30 cellular contexts compared by ENCODE assay signal in genomic region chr11:17604201-17604912, GRCh38. TPM values are rescaled to one million over a fixed set of nuclear protein-coding genes. Genes with fewer than 3 reads are reported as not detected.
A peak's percentile ranks its signal among the peaks of the same experiment; 100 is the strongest.
DNase-seq lines count a peak whose midpoint lies in the region; ATAC-seq, FAIRE-seq and TF ChIP-seq lines count a peak whose summit lies in the region.
"Had no signal": no experiment of that assay in that cellular context is flagged by ENCODE, and none has a peak within 500 bp of the region (broad histone marks: within the 10 kb centered on the region; RNA-seq: fewer than 3 reads in every experiment).

No MANE protein-coding gene starts in this region.

- H3K4me3 Mint-ChIP-seq in activated CD4-positive, alpha-beta T cell treated with anti-CD3 and anti-CD28 coated beads, Interleukin-2, amount 10 ng/mL, durations not matched to agents 24 days and 14 days = no peak overlapping the region
- H3K4me3 Mint-ChIP-seq: CD8-positive, alpha-beta T cell; GM23338 had no signal

- no peaks in the 10 kb centered on the region for H3K27me3 Mint-ChIP-seq in activated CD4-positive, alpha-beta T cell treated with anti-CD3 and anti-CD28 coated beads, Interleukin-2, amount 10 ng/mL, durations not matched to agents 24 days and 14 days

- TF ChIP-seq EP300 in stomach (IDR thresholded peaks at IDR 0.05) = no peak

- H3K4me3 ChIP-seq in bronchial epithelial cell (ENCODE audit: low read depth, low read length) (no peak overlapping the region), lung (no peak overlapping the region), stomach (no peak overlapping the region)
- H3K4me3 ChIP-seq: GM23338 had no signal

- H3K27me3 ChIP-seq in bronchial epithelial cell (ENCODE audit: control insufficient read depth, insufficient read depth, low read length) = no peaks in the 10 kb centered on the region
- no peaks in the 10 kb centered on the region for H3K27me3 ChIP-seq in lung (ENCODE audit: control insufficient read depth, insufficient read depth)
- peaks cover 0 to 14% (median 0%) of the 10 kb centered on the region in 3 donors for H3K27me3 ChIP-seq in stomach

- H3K36me3 ChIP-seq in bronchial epithelial cell (ENCODE audit: control insufficient read depth, insufficient read depth, low read length) = no peaks in the 10 kb centered on the region
- H3K36me3 ChIP-seq in lung (ENCODE audit: control insufficient read depth in 2 of 2, insufficient read depth in 2 of 2, low read length in 2 of 2) = no peaks in the 10 kb centered on the region
- H3K36me3 ChIP-seq in stomach = no peaks in the 10 kb centered on the region

- FAIRE-seq in bronchial epithelial cell (lab: Jason Lieb, UNC) = no peak
- no peak for FAIRE-seq in H54 (lab: Jason Lieb, UNC)
- FAIRE-seq: GM12892, HTR-8/SVneo had no signal

- H3K4me1 ChIP-seq in lung (ENCODE audit: control insufficient read depth in 2 of 2, insufficient read depth in 2 of 2, low read length in 2 of 2) (no peaks in the 10 kb centered on the region), stomach (no peaks in the 10 kb centered on the region)

- TF ChIP-seq POLR2A in stomach (IDR thresholded peaks at IDR 0.05) = no peak
- no peak for TF ChIP-seq POLR2A in H54 (IDR thresholded peaks at IDR 0.05; ENCODE audit: low read depth, low read length)

- peaks cover 8% of the 10 kb centered on the region for H3K4me1 Mint-ChIP-seq in activated CD4-positive, alpha-beta T cell treated with anti-CD3 and anti-CD28 coated beads, Interleukin-2, amount 10 ng/mL, durations not matched to agents 24 days and 14 days

- ATAC-seq in lung (ENCODE audit: insufficient read depth, low FRiP score) = no peak
- ATAC-seq: CD8-positive, alpha-beta T cell; GM23338; HCT116 had no signal

- 77 to 80% methylated on average over 13 of the region's 13 CpGs for WGBS in lung, 2 donors
- 67 to 76% (median 69%) methylated on average over 12 to 13 of the region's 13 CpGs for WGBS in stomach, 5 donors

- no peak overlapping the region for H3K27ac ChIP-seq in lung (ENCODE audit: low read depth in 1 of 2, low read length in 1 of 2)
- no peak overlapping the region for H3K27ac ChIP-seq in stomach
- H3K27ac ChIP-seq: KMS-11, RWPE1 had no signal

- no peaks in the 10 kb centered on the region for H3K9me3 Mint-ChIP-seq in activated CD4-positive, alpha-beta T cell treated with anti-CD3 and anti-CD28 coated beads, Interleukin-2, amount 10 ng/mL, durations not matched to agents 24 days and 14 days
- H3K9me3 Mint-ChIP-seq: CD8-positive, alpha-beta T cell; GM23338 had no signal

- intact Hi-C loops in activated CD4-positive, alpha-beta T cell treated with anti-CD3 and anti-CD28 coated beads, Interleukin-2, amount 10 ng/mL, durations not matched to agents 24 days and 14 days (cut with micrococcal nuclease) = no loop called here
- intact Hi-C loops in stomach (cut with DNase I; ENCODE audit: low total_unique reads) = loop anchor here (10.0 kb wide), 1 partner anchor 370 kb away; no protein-coding TSS in a partner anchor

- no peak overlapping the region for H3K27ac Mint-ChIP-seq in activated CD4-positive, alpha-beta T cell treated with anti-CD3 and anti-CD28 coated beads, Interleukin-2, amount 10 ng/mL, durations not matched to agents 24 days and 14 days
- H3K27ac Mint-ChIP-seq: CD8-positive, alpha-beta T cell; GM23338 had no signal

- H3K36me3 Mint-ChIP-seq in activated CD4-positive, alpha-beta T cell treated with anti-CD3 and anti-CD28 coated beads, Interleukin-2, amount 10 ng/mL, durations not matched to agents 24 days and 14 days (ENCODE audit: low read depth) = no peaks in the 10 kb centered on the region
- H3K36me3 Mint-ChIP-seq: CD8-positive, alpha-beta T cell had no signal

- peak; percentile 37 for DNase-seq in activated CD4-positive, alpha-beta T cell treated with anti-CD3 and anti-CD28 coated beads, Interleukin-2, amount 10 ng/mL, durations not matched to agents 24 days and 14 days
- no peak for DNase-seq in activated CD4-positive, alpha-beta T cell treated with anti-CD3 and anti-CD28 coated beads for 4 hours
- DNase-seq in bronchial epithelial cell (ENCODE audit: low read depth) (peak; percentile 12), lung (ENCODE audit: low spot score) (peak; percentile 27), stomach (peak; percentile 20), H54 (ENCODE audit: insufficient read length, low spot score) (no peak), COLO668 (lab: John Stamatoyannopoulos, UW; ENCODE audit: unreplicated experiment) (no peak)
- DNase-seq: 8988T; AML-193; C1 segment of cervical spinal cord; Calu3; CD8-positive, alpha-beta T cell; DMS153; IMR-90; MV-4-11; NCI-H1105 treated with DMSO at 0.1 percent for 48 hours; NCI-H2029 treated with DMSO at 0.1 percent for 48 hours; NCI-H345; NCI-H524; NCI-H774; NK-92 treated with Interleukin-12 subunit alpha and Interleukin-12 subunit beta, amount 100 ng/mL, for 24 hours; SHP77 treated with DMSO at 0.1 percent for 48 hours had no signal

- TF ChIP-seq CTCF in bronchial epithelial cell (IDR thresholded peaks at IDR 0.05; ENCODE audit: insufficient read depth, low read length, severe bottlenecking) (no peak), lung (IDR thresholded peaks at IDR 0.05; ENCODE audit: control extremely low read depth, extremely low read depth) (no peak), stomach (IDR thresholded peaks at IDR 0.05) (no peak)

- H3K9me3 ChIP-seq in lung (ENCODE audit: control insufficient read depth in 2 of 2, insufficient read depth in 1 of 2, low read length in 1 of 2) (no peaks in the 10 kb centered on the region), stomach (no peaks in the 10 kb centered on the region)

RNA-seq across cellular contexts. Expression of gene OTOG, which starts 57.3 kb away (rescaled TPM):
- total RNA-seq in activated CD4-positive, alpha-beta T cell treated with anti-CD3 and anti-CD28 coated beads, Interleukin-2, amount 10 ng/mL, durations not matched to agents 24 days and 14 days = not detected in 2 replicates
- not detected in 2 replicates for total RNA-seq in bronchial epithelial cell
- total RNA-seq in lung = under 1 TPM in 1 of 2 donors, not detected in 1; 0.11 TPM
- polyA plus RNA-seq in lung = not detected
- not detected for total RNA-seq in stomach
- polyA plus RNA-seq in stomach = not detected
- total RNA-seq: Calu3; CD8-positive, alpha-beta T cell; G401; IMR-90; M059J had no signal
- polyA plus RNA-seq: IMR-90 had no signal

Comparison
In these comparisons a context has a peak if more than half of its experiments do, and no peak if none do; other contexts are left out.
1. DNase-seq: peak in activated CD4-positive, alpha-beta T cell treated with anti-CD3 and anti-CD28 coated beads, Interleukin-2, amount 10 ng/mL, durations not matched to agents 24 days and 14 days (single experiment), bronchial epithelial cell (single experiment), lung (single experiment) and stomach (single experiment); none in activated CD4-positive, alpha-beta T cell treated with anti-CD3 and anti-CD28 coated beads for 4 hours (0 of 2), H54 (single experiment) and COLO668 (single experiment).